1 cellular context compared by ENCODE assay signal in genomic region chr11:130725417-130726233, GRCh38.
TF ChIP-seq lines count a peak whose summit lies in the region.

No MANE protein-coding gene starts in this region.

TF ChIP-seq in SK-N-SH treated with all-trans-retinoic acid at 6 μM for 48 hours, 23 proteins besides CTCF, POLR2A, EP300 and RAD21 (continued from another document):
- TF ChIP-seq POU6F1 (CRISPR knock-in tag; IDR thresholded peaks at IDR 0.05; ENCODE audit: borderline replicate concordance, low read depth) = no peak
- no peak for TF ChIP-seq ZNF70 (CRISPR knock-in tag; IDR thresholded peaks at IDR 0.05)
- TF ChIP-seq SNAI2 (CRISPR knock-in tag; IDR thresholded peaks at IDR 0.05) = no peak
- TF ChIP-seq PATZ1 (CRISPR knock-in tag; IDR thresholded peaks at IDR 0.05; ENCODE audit: borderline replicate concordance) = no peak
- TF ChIP-seq ZFP30 (CRISPR knock-in tag; IDR thresholded peaks at IDR 0.05) = no peak
- TF ChIP-seq GLIS3 (CRISPR knock-in tag; IDR thresholded peaks at IDR 0.05) = no peak
- no peak for TF ChIP-seq ZC3H10 (CRISPR knock-in tag; IDR thresholded peaks at IDR 0.05)
- TF ChIP-seq CREB5 (CRISPR knock-in tag; IDR thresholded peaks at IDR 0.05; ENCODE audit: low read depth) = no peak
- TF ChIP-seq TOX (CRISPR knock-in tag; IDR thresholded peaks at IDR 0.05; ENCODE audit: borderline replicate concordance) = no peak
TF ChIP-seq in SK-N-SH treated with all-trans-retinoic acid at 6 μM for 48 hours: peak in this region for 0.
